Comparison of ENCODE assay signal across 8 cellular contexts in the genomic region with DNA sequence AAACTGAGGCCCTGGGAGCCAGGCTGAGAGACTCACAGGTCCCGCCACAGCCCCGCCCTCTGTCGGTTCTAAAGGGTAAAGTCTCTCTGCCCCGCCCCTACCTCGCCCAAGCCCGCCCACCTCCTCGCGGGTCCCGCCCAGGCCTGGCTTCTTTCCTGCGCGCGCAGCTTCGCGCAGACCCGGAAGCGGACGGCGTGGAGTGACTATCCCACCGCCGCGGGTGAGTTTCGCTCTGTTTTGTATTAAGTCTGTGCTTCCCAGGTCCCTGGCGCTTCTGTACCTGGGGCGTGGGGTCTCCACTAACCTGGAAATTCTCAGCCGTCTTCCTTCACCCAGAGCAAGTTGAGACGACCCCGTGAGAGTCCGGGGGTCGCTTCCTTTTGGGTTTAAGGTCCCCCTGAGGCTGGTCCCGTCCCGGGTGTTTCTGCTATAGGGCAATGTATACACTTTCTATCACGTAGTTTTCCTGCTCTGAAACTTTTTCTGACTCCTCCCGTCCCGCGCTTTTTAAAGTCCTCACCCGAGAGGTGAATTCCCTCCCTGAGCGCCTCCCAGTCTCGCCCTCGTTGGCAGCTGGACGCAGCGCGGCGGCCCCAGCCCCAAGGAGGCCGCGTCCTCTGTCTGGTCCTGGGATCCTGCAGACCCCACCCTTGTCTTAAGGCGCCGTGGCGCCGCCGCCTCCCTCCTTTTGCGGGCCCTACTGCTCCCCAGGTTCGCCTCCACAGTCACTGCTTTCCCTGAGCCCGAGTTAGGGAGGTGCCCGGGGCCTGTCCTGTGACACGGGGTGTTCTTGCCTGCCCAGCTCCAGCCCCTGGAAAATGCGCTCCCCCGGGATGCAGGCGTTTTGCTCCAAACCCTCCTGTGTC. TPM values are rescaled to one million over a fixed set of nuclear protein-coding genes. Genes with fewer than 3 reads are reported as not detected.
DNase-seq lines count a peak whose midpoint lies in the region; ATAC-seq and TF ChIP-seq lines count a peak whose summit lies in the region.

TSS of gene ZNF765 (plus strand) at position 176 of the 866 bp plus-strand sequence. CDS start 2,867 bp downstream, outside the sequence.

- WGBS in spleen, 5 donors = 0 to 1% (median 1%) methylated on average over 55 to 58 of the region's 58 CpGs

- H3K9me3 ChIP-seq in spleen = peaks cover 0 to 36% (median 11%) of the 10 kb centered on the region in 8 donors

- peak within 1 kb of the TSS; percentile 46 to 88 (median 82) for H3K27ac ChIP-seq in spleen

- peak in 1 of 3 donors; percentile 44 for TF ChIP-seq POLR2A in spleen (IDR thresholded peaks at IDR 0.05)

- POLR2A ChIA-PET in AG04449 (lab: Yijun Ruan, JAX) = no interaction called here

- peak; percentile 56 for DNase-seq in AG04449 (ENCODE audit: low read depth, low spot score)
- DNase-seq in NCI-H2196 treated with DMSO at 0.1 percent for 48 hours (lab: John Stamatoyannopoulos, UW; ENCODE audit: unreplicated experiment) = peak; percentile 78
- DNase-seq in cardiac fibroblast (ENCODE audit: low read depth in 2 of 2) = peak; percentile 94 to 95
- peak; percentile 85 for DNase-seq in inferior parietal cortex (ENCODE audit: extremely low spot score)
- DNase-seq in spleen = peak; percentile 98

- ATAC-seq in GM18868 (IDR thresholded peaks at IDR 0.05; ENCODE audit: unreplicated experiment) (peak; percentile 92), HG03108 (IDR thresholded peaks at IDR 0.05; ENCODE audit: unreplicated experiment) (peak; percentile 92)

- H3K4me1 ChIP-seq in spleen = peaks cover 6 to 30% (median 24%) of the 10 kb centered on the region in 6 donors

- H3K4me3 ChIP-seq in AG04449 (ENCODE audit: low read depth, low read length) = peak within 1 kb of the TSS; percentile 77
- peak within 1 kb of the TSS; percentile 70 for H3K4me3 ChIP-seq in WI38 (ENCODE audit: low read depth, low read length)
- H3K4me3 ChIP-seq in cardiac fibroblast (replicated peaks in 1 of 2; ENCODE audit: low read depth in 2 of 2, low read length in 2 of 2) = peak within 1 kb of the TSS; percentile 66 to 80
- H3K4me3 ChIP-seq in spleen = peak within 1 kb of the TSS; percentile 63 to 89 (median 80)

- H3K36me3 ChIP-seq in spleen = peaks cover 0 to 27% (median 22%) of the 10 kb centered on the region in 6 donors

- intact Hi-C loops in spleen (cut with DNase I; ENCODE audit: low total_unique reads) = no loop called here

- TF ChIP-seq CTCF in AG04449 (IDR thresholded peaks at IDR 0.05; ENCODE audit: insufficient read depth, low read length, missing control alignments) = peak; percentile 67
- 0 out of 2 replicates have a peak, but pooled peaks have one; percentile 19 for TF ChIP-seq CTCF in WI38 (IDR thresholded peaks at IDR 0.05; ENCODE audit: low read depth, low read length)
- TF ChIP-seq CTCF in cardiac fibroblast (IDR thresholded peaks at IDR 0.05; ENCODE audit: low read depth, low read length) = peak; percentile 54
- TF ChIP-seq CTCF in spleen (IDR thresholded peaks at IDR 0.05 in 8 of 11, conservative IDR thresholded peaks at IDR 0.05 in 3 of 11) = peak; percentile 22 to 91 (median 73)

- CTCF ChIA-PET in AG04449 (lab: Yijun Ruan, JAX) = interaction anchor here (1.4 to 1.7 kb wide), 2 partner anchors 15 to 201 kb away, joined by 4 to 5 read pairs; no protein-coding TSS in a partner anchor

- no peaks in the 10 kb centered on the region for H3K27me3 ChIP-seq in spleen (replicated peaks in 1 of 7)

RNA-seq across cellular contexts. Expression of gene ZNF765, which starts in this region (rescaled TPM):
- 10 to 100 TPM in 6 of 7 donors, 1 to 10 TPM in 1; 9.3 to 15.9 (median 12.1) TPM for total RNA-seq in spleen
- 1 to 10 TPM; 2.2 to 4.6 (median 2.6) TPM for polyA plus RNA-seq in spleen

Comparison
In these comparisons a context has a peak if more than half of its experiments do, and no peak if none do; other contexts are left out.
1. Peak in every context shown above with its lines: DNase-seq, ATAC-seq, H3K4me3 ChIP-seq and H3K27ac ChIP-seq.
2. CTCF ChIP-seq: peak in every context shown above with its lines; median percentile 73 in spleen; 67 in AG04449; 54 in cardiac fibroblast; 19 in WI38.